7 cellular contexts compared by ENCODE assay signal in the genomic region with DNA sequence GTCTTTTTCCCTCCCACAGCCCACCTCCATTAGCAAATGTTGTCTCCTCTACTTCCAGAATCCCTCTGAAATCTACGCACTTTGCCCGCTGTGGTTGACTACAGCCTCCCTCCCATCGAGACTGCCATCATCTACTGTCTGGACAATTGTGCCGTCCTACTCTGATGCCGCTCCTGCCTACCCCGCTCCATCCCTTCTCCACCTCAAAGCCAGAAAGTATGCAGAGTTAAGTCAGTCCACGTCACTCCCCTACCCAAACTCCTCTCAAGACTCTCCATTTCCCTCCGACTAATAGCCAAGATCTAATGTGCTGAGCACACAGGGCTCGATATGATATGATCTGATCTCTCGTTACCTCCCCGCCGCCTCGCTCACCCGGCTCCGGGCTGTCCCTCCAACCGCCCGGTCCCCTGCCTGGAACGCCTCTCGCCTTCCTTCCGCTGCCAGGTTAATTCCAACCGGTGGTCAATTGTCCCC. TPM values are rescaled to one million over a fixed set of nuclear protein-coding genes. Genes with fewer than 3 reads are reported as not detected.
DNase-seq lines count a peak whose midpoint lies in the region; ATAC-seq and TF ChIP-seq lines count a peak whose summit lies in the region.

No MANE protein-coding gene starts in this region.

- H3K4me3 ChIP-seq in LNCaP clone FGC (ENCODE audit: low read depth, low read length) (peak overlapping the region; percentile 100), mucosa of rectum (ENCODE audit: low read length in 2 of 2) (peak overlapping the region; percentile 97)

- H3K9me3 Mint-ChIP-seq in chondrocyte (ENCODE audit: low read depth), result no peaks in the 10 kb centered on the region

- DNase-seq in LNCaP clone FGC (ENCODE audit: low read depth) (no peak), chondrocyte (ENCODE audit: low spot score) (no peak), mesenteric fat pad (ENCODE audit: low spot score) (no peak), GM10266 (ENCODE audit: extremely low spot score) (no peak), NCI-H146 (lab: John Stamatoyannopoulos, UW) (no peak)

- H3K27me3 Mint-ChIP-seq in chondrocyte (ENCODE audit: low read depth), result no peaks in the 10 kb centered on the region

- H3K4me3 Mint-ChIP-seq in chondrocyte (ENCODE audit: unreplicated experiment), result peak overlapping the region; percentile 91

- peaks cover 6 to 13% of the 10 kb centered on the region in 2 donors for H3K36me3 ChIP-seq in mucosa of rectum (ENCODE audit: control insufficient read depth in 2 of 2, insufficient read depth in 2 of 2, low read length in 2 of 2)

- ATAC-seq in GM21423 (IDR thresholded peaks at IDR 0.05; ENCODE audit: unreplicated experiment), result peak; percentile 12

- no peaks in the 10 kb centered on the region for H3K9me3 ChIP-seq in mucosa of rectum (ENCODE audit: control insufficient read depth in 2 of 2, low read length in 2 of 2)

- peak overlapping the region; percentile 77 to 88 for H3K9ac ChIP-seq in mucosa of rectum (ENCODE audit: low read depth in 1 of 2, low read length in 2 of 2)

- no peaks in the 10 kb centered on the region for H3K27me3 ChIP-seq in mucosa of rectum (ENCODE audit: control insufficient read depth in 2 of 2, insufficient read depth in 2 of 2, low read length in 2 of 2)

- peaks cover 11% of the 10 kb centered on the region for H3K36me3 Mint-ChIP-seq in chondrocyte (ENCODE audit: low read depth)

- H3K27ac ChIP-seq in mucosa of rectum (ENCODE audit: low read depth in 2 of 2, low read length in 2 of 2), result peak overlapping the region; percentile 92 to 94

- H3K27ac Mint-ChIP-seq in chondrocyte (ENCODE audit: unreplicated experiment), result peak overlapping the region; percentile 97

- no peak for TF ChIP-seq CTCF in LNCaP clone FGC (IDR thresholded peaks at IDR 0.05; ENCODE audit: control insufficient read depth, extremely low read depth, insufficient read depth)
- TF ChIP-seq CTCF in chondrocyte (IDR thresholded peaks at IDR 0.05), result no peak
- TF ChIP-seq CTCF in GM10266 (IDR thresholded peaks at IDR 0.05; ENCODE audit: control insufficient read depth, insufficient read depth, low read depth, missing control alignments), result no peak

- peaks cover 27% of the 10 kb centered on the region for H3K4me1 Mint-ChIP-seq in chondrocyte (ENCODE audit: low read depth)

- peaks cover 14 to 16% of the 10 kb centered on the region in 2 donors for H3K4me1 ChIP-seq in mucosa of rectum (ENCODE audit: control insufficient read depth in 2 of 2, insufficient read depth in 2 of 2, low read length in 2 of 2)

RNA-seq across cellular contexts. Expression of a gene that starts 0.6 kb away (rescaled TPM):
- total RNA-seq in chondrocyte (18.6 to 22.0 TPM (median 19.5 TPM) in 3 replicates), mesenteric fat pad (18.9 TPM)

RNA-seq across cellular contexts. Expression of a gene that starts 19.4 kb away (rescaled TPM):
- total RNA-seq in chondrocyte, result 5.4 to 5.8 TPM in 2 of 3 replicates, not detected in the other
- 5.4 TPM for total RNA-seq in mesenteric fat pad

RNA-seq across cellular contexts. Expression of a gene that starts 40.8 kb away (rescaled TPM):
- 0.15 to 3.3 TPM (median 2.2 TPM) in 3 replicates for total RNA-seq in chondrocyte
- 1.8 TPM for total RNA-seq in mesenteric fat pad

RNA-seq across cellular contexts. Expression of a gene that starts 53.3 kb away (rescaled TPM):
- total RNA-seq in chondrocyte (60.9 to 69.3 TPM (median 68.2 TPM) in 3 replicates), mesenteric fat pad (55.1 TPM)
